In genomic region chr5:172690258-172691075, GRCh38 we compare ENCODE assay signal across 12 cellular contexts. TPM values are rescaled to one million over a fixed set of nuclear protein-coding genes. Genes with fewer than 3 reads are reported as not detected.
A peak's percentile ranks its signal among the peaks of the same experiment; 100 is the strongest.
DNase-seq lines count a peak whose midpoint lies in the region; ATAC-seq and TF ChIP-seq lines count a peak whose summit lies in the region.
"Had no signal": no experiment of that assay in that cellular context is flagged by ENCODE, and none has a peak within 500 bp of the region (broad histone marks: within the 10 kb centered on the region; RNA-seq: fewer than 3 reads in every experiment).

No MANE protein-coding gene starts in this region.

- CTCF ChIA-PET in activated CD4-positive, alpha-beta T cell treated with anti-CD3 and anti-CD28 coated beads for 36 hours (lab: Charles Lee) = interaction anchor here (2.6 kb wide), 1 partner anchor 239 kb away, joined by 7 read pairs; no protein-coding TSS in a partner anchor

- H3K4me1 ChIP-seq in OCI-LY3 (ENCODE audit: low read length) (peaks cover 35% of the 10 kb centered on the region), gastrocnemius medialis (peaks cover 0 to 16% of the 10 kb centered on the region in 2 donors)
- H3K4me1 ChIP-seq: A549 had no signal

- H3K4me3 Mint-ChIP-seq in activated CD4-positive, alpha-beta T cell treated with anti-CD3 and anti-CD28 coated beads for 36 hours = no peak overlapping the region
- no peak overlapping the region for H3K4me3 Mint-ChIP-seq in osteocyte (ENCODE audit: unreplicated experiment)

- H3K4me2 ChIP-seq in OCI-LY3 (ENCODE audit: low read length) = peak overlapping the region; percentile 77
- H3K4me2 ChIP-seq: A549, smooth muscle cell had no signal

- no peak for TF ChIP-seq CTCF in OCI-LY3 (IDR thresholded peaks at IDR 0.05; ENCODE audit: low read depth, low read length)
- no peak for TF ChIP-seq CTCF in gastrocnemius medialis (IDR thresholded peaks at IDR 0.05 in 4 of 5, conservative IDR thresholded peaks at IDR 0.05 in 1 of 5)
- no peak for TF ChIP-seq CTCF in osteocyte (IDR thresholded peaks at IDR 0.05)

- H3K36me3 Mint-ChIP-seq in activated CD4-positive, alpha-beta T cell treated with anti-CD3 and anti-CD28 coated beads for 36 hours (ENCODE audit: low read depth) = no peaks in the 10 kb centered on the region
- H3K36me3 Mint-ChIP-seq in osteocyte (ENCODE audit: unreplicated experiment) = no peaks in the 10 kb centered on the region

- intact Hi-C loops in activated CD4-positive, alpha-beta T cell treated with anti-CD3 and anti-CD28 coated beads for 36 hours (cut with DNase I, micrococcal nuclease) = no loop called here
- intact Hi-C loops in gastrocnemius medialis (cut with DNase I; ENCODE audit: low total_unique reads) = no loop called here

- DNase-seq in activated CD4-positive, alpha-beta T cell treated with anti-CD3 and anti-CD28 coated beads for 36 hours = peak; percentile 58
- no peak for DNase-seq in activated CD4-positive, alpha-beta T cell treated with anti-CD3 and anti-CD28 coated beads for 1 hour
- no peak for DNase-seq in gastrocnemius medialis
- no peak for DNase-seq in medulla oblongata (ENCODE audit: extremely low spot score)
- DNase-seq in NCI-H1694 treated with DMSO at 0.1 percent for 48 hours (lab: John Stamatoyannopoulos, UW) = no peak
- DNase-seq in osteocyte (ENCODE audit: extremely low spot score, unreplicated experiment) = no peak
- DNase-seq: DMS79 had no signal

- H3K4me3 ChIP-seq in OCI-LY3 (ENCODE audit: low read length) = peak overlapping the region; percentile 48
- H3K4me3 ChIP-seq in gastrocnemius medialis = no peak overlapping the region
- H3K4me3 ChIP-seq: A549, smooth muscle cell had no signal

- no peak overlapping the region for H3K9ac ChIP-seq in OCI-LY3 (ENCODE audit: low read length)

- in situ Hi-C loops in gastrocnemius medialis (cut with MboI; ENCODE audit: low sequenced_read_pairs in 4 of 4) = loop anchor here in 1 of 4 donors (5.0 kb wide), 1 partner anchor 43 kb away; no protein-coding TSS in a partner anchor

- no peak for TF ChIP-seq POLR2A in gastrocnemius medialis (IDR thresholded peaks at IDR 0.05)

- H3K27me3 ChIP-seq in OCI-LY3 (ENCODE audit: low read depth, low read length) (peaks cover 38% of the 10 kb centered on the region), gastrocnemius medialis (no peaks in the 10 kb centered on the region)

- no peaks in the 10 kb centered on the region for H3K9me3 ChIP-seq in OCI-LY3 (ENCODE audit: insufficient read depth, low read length)
- H3K9me3 ChIP-seq in gastrocnemius medialis = no peaks in the 10 kb centered on the region
- H3K9me3 ChIP-seq: A549 had no signal

- peak; percentile 89 for ATAC-seq in activated CD4-positive, alpha-beta T cell treated with anti-CD3 and anti-CD28 coated beads for 36 hours
- ATAC-seq in GM21515 (IDR thresholded peaks at IDR 0.05; ENCODE audit: unreplicated experiment) (peak; percentile 55), gastrocnemius medialis (no peak)
- ATAC-seq: A549, esophagus mucosa had no signal

- H2AFZ ChIP-seq in OCI-LY3 (ENCODE audit: low read depth, low read length) = no peak overlapping the region

- H3K79me2 ChIP-seq in OCI-LY3 (ENCODE audit: low read length) = no peaks in the 10 kb centered on the region

- POLR2A ChIA-PET in activated CD4-positive, alpha-beta T cell treated with anti-CD3 and anti-CD28 coated beads for 36 hours (lab: Charles Lee) = no interaction called here

- peaks cover 3% of the 10 kb centered on the region; the same call in 1 of the 2 replicates for H4K20me1 ChIP-seq in OCI-LY3 (ENCODE audit: insufficient read depth, low read length)

- H3K4me1 Mint-ChIP-seq in activated CD4-positive, alpha-beta T cell treated with anti-CD3 and anti-CD28 coated beads for 36 hours = peaks cover 20% of the 10 kb centered on the region
- peaks cover 5% of the 10 kb centered on the region for H3K4me1 Mint-ChIP-seq in osteocyte (ENCODE audit: unreplicated experiment)

- H3K27ac ChIP-seq in OCI-LY3 (ENCODE audit: low read length) (no peak overlapping the region), gastrocnemius medialis (peak overlapping the region; percentile 59 to 77 (median 73))
- H3K27ac ChIP-seq: A549 had no signal

- H3K36me3 ChIP-seq in OCI-LY3 (replicated peaks; ENCODE audit: low read depth, low read length) (no peaks in the 10 kb centered on the region), gastrocnemius medialis (no peaks in the 10 kb centered on the region)

- H3K27ac Mint-ChIP-seq in activated CD4-positive, alpha-beta T cell treated with anti-CD3 and anti-CD28 coated beads for 36 hours = no peak overlapping the region
- no peak overlapping the region for H3K27ac Mint-ChIP-seq in osteocyte (ENCODE audit: unreplicated experiment)

- no peaks in the 10 kb centered on the region for H3K27me3 Mint-ChIP-seq in activated CD4-positive, alpha-beta T cell treated with anti-CD3 and anti-CD28 coated beads for 36 hours
- no peaks in the 10 kb centered on the region for H3K27me3 Mint-ChIP-seq in osteocyte (ENCODE audit: unreplicated experiment)

- no peaks in the 10 kb centered on the region for H3K9me3 Mint-ChIP-seq in activated CD4-positive, alpha-beta T cell treated with anti-CD3 and anti-CD28 coated beads for 36 hours (ENCODE audit: low read depth)
- H3K9me3 Mint-ChIP-seq in osteocyte (ENCODE audit: unreplicated experiment) = no peaks in the 10 kb centered on the region

RNA-seq across cellular contexts. Expression of gene NEURL1B, which starts 49.4 kb away (rescaled TPM):
- under 1 TPM; 0.16 to 0.19 TPM for total RNA-seq in activated CD4-positive, alpha-beta T cell treated with anti-CD3 and anti-CD28 coated beads for 36 hours
- 10 to 100 TPM in 3 of 4 donors, 1 to 10 TPM in 1; 8.7 to 18.8 (median 15.1) TPM for total RNA-seq in gastrocnemius medialis
- total RNA-seq in osteocyte = 1.5 and 1.7 TPM in 2 replicates

Comparison
In these comparisons a context has a peak if more than half of its experiments do, and no peak if none do; other contexts are left out.
1. ATAC-seq: peak in activated CD4-positive, alpha-beta T cell treated with anti-CD3 and anti-CD28 coated beads for 36 hours (single experiment) and GM21515 (single experiment); none in gastrocnemius medialis (0 of 2).